ENCODE assay signal across 19 cellular contexts in the genomic region with DNA sequence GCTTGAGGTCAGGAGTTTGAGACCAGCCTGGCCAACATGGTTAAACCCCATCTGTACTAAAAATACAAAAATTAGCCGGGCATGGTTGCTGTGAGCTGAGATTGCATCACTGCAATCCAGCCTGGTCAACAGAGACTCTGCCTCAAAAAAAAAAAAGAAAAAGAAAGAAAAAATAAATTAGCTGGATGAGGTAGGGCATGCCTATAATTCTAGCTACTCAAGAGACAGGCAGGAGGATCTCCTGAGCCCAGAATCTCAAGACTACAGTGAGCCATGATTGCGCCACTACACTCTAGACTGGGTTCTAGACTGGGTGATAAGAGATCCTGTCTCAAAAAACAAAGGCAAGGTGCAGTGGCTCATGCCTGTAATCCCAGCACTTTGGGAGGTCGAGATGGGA. TPM values are rescaled to one million over a fixed set of nuclear protein-coding genes. Genes with fewer than 3 reads are reported as not detected.
DNase-seq lines count a peak whose midpoint lies in the region; ATAC-seq and TF ChIP-seq lines count a peak whose summit lies in the region.
"Had no signal": no experiment of that assay in that cellular context is flagged by ENCODE, and none has a peak within 500 bp of the region (broad histone marks: within the 10 kb centered on the region; RNA-seq: fewer than 3 reads in every experiment).

No MANE protein-coding gene starts in this region.

- H4K5ac ChIP-seq in IMR-90 (ENCODE audit: low read depth, low read length): no peak overlapping the region

- no peak overlapping the region for H2BK5ac ChIP-seq in IMR-90 (ENCODE audit: low read depth, low read length, poor library complexity, severe bottlenecking)

- H2AK5ac ChIP-seq in IMR-90 (ENCODE audit: low read depth, low read length): no peak overlapping the region

- H4K20me1 ChIP-seq in IMR-90 (ENCODE audit: insufficient read depth, low read length): peaks cover 77% of the 10 kb centered on the region

- no peaks in the 10 kb centered on the region for H3K27me3 Mint-ChIP-seq in CD14-positive monocyte (ENCODE audit: low read depth in 3 of 3)
- H3K27me3 Mint-ChIP-seq: central memory CD8-positive, alpha-beta T cell; T-helper 17 cell had no signal

- H3K27me3 ChIP-seq in IMR-90 (ENCODE audit: control insufficient read depth, insufficient read depth, low read length) (no peaks in the 10 kb centered on the region), liver (ENCODE audit: control insufficient read depth in 4 of 4, insufficient read depth in 4 of 4, low read length in 3 of 4) (no peaks in the 10 kb centered on the region)
- H3K27me3 ChIP-seq: gastrocnemius medialis, ovary had no signal

- intact Hi-C loops in CD14-positive monocyte (cut with micrococcal nuclease): loop anchor here in 1 of 2 donors (10.0 kb wide), 1 partner anchor 168 kb away; no protein-coding TSS in a partner anchor
- intact Hi-C loops in IMR-90 (cut with micrococcal nuclease): no loop called here

- no peak overlapping the region for H3K56ac ChIP-seq in IMR-90 (ENCODE audit: extremely low read depth, insufficient read depth, low read length)

- H3K4me2 ChIP-seq in IMR-90 (ENCODE audit: low read depth, low read length): no peak overlapping the region
- H3K4me2 ChIP-seq: smooth muscle cell had no signal

- no peak overlapping the region for H2BK120ac ChIP-seq in IMR-90 (ENCODE audit: low read depth, low read length)

- H3K4me1 Mint-ChIP-seq in CD14-positive monocyte: peaks cover 45% of the 10 kb centered on the region

- no peak overlapping the region for H3K9ac ChIP-seq in IMR-90 (ENCODE audit: low read depth, low read length)
- no peak overlapping the region for H3K9ac ChIP-seq in liver (ENCODE audit: low read depth in 1 of 2, low read length in 2 of 2)

- H3K9me1 ChIP-seq in IMR-90 (ENCODE audit: insufficient read depth, low read length): peaks cover 9% of the 10 kb centered on the region

- H3K9me3 ChIP-seq in IMR-90 (ENCODE audit: control insufficient read depth, insufficient read depth, low read length): no peaks in the 10 kb centered on the region
- no peaks in the 10 kb centered on the region for H3K9me3 ChIP-seq in liver (ENCODE audit: control insufficient read depth in 4 of 4, low read length in 3 of 4)
- H3K9me3 ChIP-seq: gastrocnemius medialis, ovary had no signal

- ATAC-seq in IMR-90 (ENCODE audit: low read depth) (peak; percentile 67), HG03159 (IDR thresholded peaks at IDR 0.05; ENCODE audit: unreplicated experiment) (no peak)
- ATAC-seq: gastrocnemius medialis, T-helper 17 cell, WTC11 had no signal

- H3K36me3 Mint-ChIP-seq in CD14-positive monocyte: peaks cover 16 to 20% of the 10 kb centered on the region in 2 donors

- no peak overlapping the region for H3K18ac ChIP-seq in IMR-90 (ENCODE audit: low read depth, low read length)

- no TSS peak for BruUV-seq in IMR-90 (replicated peaks; lab: Mats Ljungman, UMichigan)

- H4K91ac ChIP-seq in IMR-90 (ENCODE audit: insufficient read depth, low read depth, low read length): no peak overlapping the region

- no peak overlapping the region for H4K8ac ChIP-seq in IMR-90 (ENCODE audit: low read depth in 2 of 2, low read length in 2 of 2)

- WGBS in IMR-90 (ENCODE audit: extremely low coverage in 2 of 2, insufficient read length in 1 of 2), 2 experiments: 100% methylated on average over 1 of the region's 3 CpGs; no CpG with 5 or more reads in 1 of the 2 experiments
- WGBS in liver: 62% methylated on average over 3 of the region's 3 CpGs

- dilution Hi-C loops in IMR-90 (cut with HindIII; ENCODE audit: low sequenced_read_pairs, unreplicated experiment): no loop called here

- CTCF ChIA-PET in IMR-90 (lab: Yijun Ruan, JAX): no interaction called here

- TF ChIP-seq RAD21 in IMR-90 (IDR thresholded peaks at IDR 0.05; ENCODE audit: low read length) (no peak), liver (IDR thresholded peaks at IDR 0.05) (no peak)

- H2AK9ac ChIP-seq in IMR-90 (replicated peaks; ENCODE audit: low read depth, low read length, poor library complexity): no peak overlapping the region

- no peak overlapping the region; the same call in 1 of the 2 replicates for H3K27ac ChIP-seq in IMR-90 (ENCODE audit: insufficient read depth, low read length)
- H3K27ac ChIP-seq in liver (ENCODE audit: low read depth in 1 of 2, low read length in 2 of 2): no peak overlapping the region
- H3K27ac ChIP-seq: ovary had no signal

- no peak overlapping the region for H3K23ac ChIP-seq in IMR-90 (ENCODE audit: low read depth, low read length)

- DNase-seq in CD14-positive monocyte (ENCODE audit: low spot score): no peak
- DNase-seq in IMR-90: peak; percentile 35
- peak; percentile 23 to 31 for DNase-seq in cardiac fibroblast (ENCODE audit: low read depth in 2 of 2)
- no peak for DNase-seq in GOT3 (lab: John Stamatoyannopoulos, UW)
- DNase-seq in HCEC 1CT: no peak
- DNase-seq in kidney glomerular epithelial cell (lab: John Stamatoyannopoulos, UW): no peak
- DNase-seq: gastrocnemius medialis, Kasumi-1, NCI-H146, NCI-H345, ovary, SIG-M5, T-helper 17 cell had no signal

- no peak overlapping the region for H3K14ac ChIP-seq in IMR-90 (replicated peaks; ENCODE audit: low read depth, low read length)

- no peak overlapping the region for H2BK15ac ChIP-seq in IMR-90 (ENCODE audit: low read depth, low read length)

- peaks cover 9% of the 10 kb centered on the region for H3K4me1 ChIP-seq in IMR-90 (ENCODE audit: control insufficient read depth, insufficient read depth, low read length)
- H3K4me1 ChIP-seq in liver (ENCODE audit: control insufficient read depth in 4 of 4, insufficient read depth in 4 of 4, low read length in 3 of 4): peaks cover 9 to 42% (median 35%) of the 10 kb centered on the region in 4 donors

- H3K4me3 Mint-ChIP-seq in CD14-positive monocyte: no peak overlapping the region
- H3K4me3 Mint-ChIP-seq: central memory CD8-positive, alpha-beta T cell; T-helper 17 cell; WTC11 had no signal

- no peak overlapping the region for H2AFZ ChIP-seq in IMR-90 (replicated peaks; ENCODE audit: low read length, poor library complexity)

- POLR2A ChIA-PET in IMR-90 (lab: Charles Lee; ENCODE audit: unreplicated experiment): no interaction called here

- TF ChIP-seq CTCF in CD14-positive monocyte (IDR thresholded peaks at IDR 0.05): no peak
- no peak for TF ChIP-seq CTCF in IMR-90 (conservative IDR thresholded peaks at IDR 0.05; ENCODE audit: low read depth, low read length)
- TF ChIP-seq CTCF in cardiac fibroblast (IDR thresholded peaks at IDR 0.05; ENCODE audit: low read depth, low read length): no peak
- no peak for TF ChIP-seq CTCF in liver (IDR thresholded peaks at IDR 0.05; ENCODE audit: low read depth, low read length, missing input control)

- no peak overlapping the region for H2BK20ac ChIP-seq in IMR-90 (ENCODE audit: low read depth, low read length)

- in situ Hi-C loops in IMR-90 (cut with MboI; ENCODE audit: low sequenced_read_pairs): loop anchor here (25.0 kb wide), 2 partner anchors 519 to 1319 kb away; no protein-coding TSS in a partner anchor

- H3K4me3 ChIP-seq in IMR-90 (ENCODE audit: insufficient read depth, low read depth, low read length) (no peak overlapping the region), cardiac fibroblast (replicated peaks in 1 of 2; ENCODE audit: low read depth in 2 of 2, low read length in 2 of 2) (no peak overlapping the region), liver (ENCODE audit: low read depth in 1 of 3, low read length in 3 of 3) (no peak overlapping the region)
- H3K4me3 ChIP-seq: gastrocnemius medialis, ovary, smooth muscle cell had no signal

- no peak for TF ChIP-seq POLR2A in IMR-90 (IDR thresholded peaks at IDR 0.05; ENCODE audit: low read depth, low read length)

- peaks cover 4 to 33% of the 10 kb centered on the region in 2 experiments; a peak in 3 of 4 replicates for H3K79me1 ChIP-seq in IMR-90 (ENCODE audit: low read depth in 1 of 2, low read length in 2 of 2)

- no peaks in the 10 kb centered on the region for H3K9me3 Mint-ChIP-seq in CD14-positive monocyte
- H3K9me3 Mint-ChIP-seq: activated T-helper 2 cell treated with anti-CD3 and anti-CD28 coated beads, Interferon-gamma antibody, Interleukin-2, Interleukin-4, amounts not matched to agents 10 μg/mL and 5 μg/mL and 100 μg/mL, durations not matched to agents 14 hours and 24 hours and 36 hours; central memory CD8-positive, alpha-beta T cell; WTC11 had no signal

- no peak overlapping the region for H3K4ac ChIP-seq in IMR-90 (ENCODE audit: low read depth, low read length)

- H3K27ac Mint-ChIP-seq in CD14-positive monocyte: peak overlapping the region in 5 of 7 donors; percentile 18 to 83 (median 61)
- H3K27ac Mint-ChIP-seq: activated T-helper 2 cell treated with anti-CD3 and anti-CD28 coated beads, Interferon-gamma antibody, Interleukin-2, Interleukin-4, amounts not matched to agents 10 μg/mL and 5 μg/mL and 100 μg/mL, durations not matched to agents 14 hours and 24 hours and 36 hours; T-helper 17 cell had no signal

- H3K36me3 ChIP-seq in IMR-90 (ENCODE audit: control insufficient read depth, insufficient read depth, low read length) (peaks cover 4% of the 10 kb centered on the region), liver (ENCODE audit: control insufficient read depth in 4 of 4, insufficient read depth in 3 of 4, low read depth in 1 of 4, low read length in 3 of 4) (peaks cover 3 to 10% (median 9%) of the 10 kb centered on the region in 4 donors)
- H3K36me3 ChIP-seq: ovary had no signal

TF ChIP-seq in IMR-90, 13 proteins besides CTCF, POLR2A, EP300 and RAD21:
- TF ChIP-seq CHD1 (IDR thresholded peaks at IDR 0.05; ENCODE audit: low read depth, low read length) (no peak), CEBPB (IDR thresholded peaks at IDR 0.05; ENCODE audit: low read depth, low read length) (peak; percentile 72)

TF ChIP-seq in liver, 16 proteins besides CTCF, POLR2A, EP300 and RAD21:
- TF ChIP-seq, protein P1, sequence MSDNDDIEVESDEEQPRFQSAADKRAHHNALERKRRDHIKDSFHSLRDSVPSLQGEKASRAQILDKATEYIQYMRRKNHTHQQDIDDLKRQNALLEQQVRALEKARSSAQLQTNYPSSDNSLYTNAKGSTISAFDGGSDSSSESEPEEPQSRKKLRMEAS (IDR thresholded peaks at IDR 0.05): no peak
- peak; percentile 50 for TF ChIP-seq ATF3 (IDR thresholded peaks at IDR 0.05)

RNA-seq across cellular contexts. Expression of gene PPP4R3A, which starts 16.9 kb away (rescaled TPM):
- 10 to 100 TPM; 31.4 to 41.2 TPM for polyA plus RNA-seq in CD14-positive monocyte
- 28.9 and 46.4 TPM in 2 replicates for total RNA-seq in IMR-90 (2012; rRNA removed)
- polyA plus RNA-seq in IMR-90 (2012; rRNA removed): 25.2 and 28.2 TPM in 2 replicates
- 8.3 and 12.0 TPM in 2 replicates for polyA plus RNA-seq in IMR-90 (2012; cell fraction: cytosol; rRNA removed)
- polyA plus RNA-seq in IMR-90 (2012; cell fraction: nucleus; rRNA removed; ENCODE audit: low replicate concordance): 7.1 and 65.4 TPM in 2 replicates
- 10 to 100 TPM; 59.9 to 63.3 TPM for total RNA-seq in liver
- 10 to 100 TPM; 18.7 to 25.1 TPM for polyA plus RNA-seq in liver

Comparison
In these comparisons a context has a peak if more than half of its experiments do, and no peak if none do; other contexts are left out.
1. DNase-seq: peak in IMR-90 (single experiment) and cardiac fibroblast (2 of 2); none in CD14-positive monocyte (single experiment), GOT3 (single experiment), HCEC 1CT (single experiment) and kidney glomerular epithelial cell (single experiment).